In genomic region chr15:28892789-28893610, GRCh38 we compare ENCODE assay signal across 13 cellular contexts. TPM values are rescaled to one million over a fixed set of nuclear protein-coding genes. Genes with fewer than 3 reads are reported as not detected.
A peak's percentile ranks its signal among the peaks of the same experiment; 100 is the strongest.
DNase-seq lines count a peak whose midpoint lies in the region; ATAC-seq and TF ChIP-seq lines count a peak whose summit lies in the region.
"Had no signal": no experiment of that assay in that cellular context is flagged by ENCODE, and none has a peak within 500 bp of the region (broad histone marks: within the 10 kb centered on the region; RNA-seq: fewer than 3 reads in every experiment).

No MANE protein-coding gene starts in this region.

- DNase-seq in CD4-positive, CD25-positive, alpha-beta regulatory T cell, result no peak
- DNase-seq in ELF-1 (ENCODE audit: low read depth, low spot score) (peak; percentile 18), RPMI7951 (ENCODE audit: low read depth) (peak; percentile 69), fibroblast of mammary gland (ENCODE audit: low read depth) (peak; percentile 67)
- DNase-seq: activated B cell treated with CpG ODN at 0.5 μM for 24 hours; activated T-cell treated with anti-CD3 and anti-CD28 coated beads, Interleukin-2, amount 50 U/mL, for 48 hours; central memory CD4-positive, alpha-beta T cell; COR-L47; erythroblast; right cardiac atrium had no signal

- no peak overlapping the region for H3K4me3 ChIP-seq in CD4-positive, CD25-positive, alpha-beta regulatory T cell (ENCODE audit: low read depth, low read length)
- H3K4me3 ChIP-seq in fibroblast of mammary gland (ENCODE audit: control insufficient read depth, low read depth, low read length), result no peak overlapping the region

- H3K4me1 ChIP-seq in CD4-positive, CD25-positive, alpha-beta regulatory T cell (ENCODE audit: control insufficient read depth, insufficient read depth, low read length, poor library complexity, severe bottlenecking), result peaks cover 24% of the 10 kb centered on the region

- H3K36me3 Mint-ChIP-seq in CD4-positive, CD25-positive, alpha-beta regulatory T cell, result no peaks in the 10 kb centered on the region

- H3K27me3 ChIP-seq in CD4-positive, CD25-positive, alpha-beta regulatory T cell (ENCODE audit: control insufficient read depth, insufficient read depth, low read length), result no peaks in the 10 kb centered on the region

- ATAC-seq in CD4-positive, CD25-positive, alpha-beta regulatory T cell (ENCODE audit: low read depth in 2 of 2), result no peak
- ATAC-seq in GM21367 (IDR thresholded peaks at IDR 0.05; ENCODE audit: unreplicated experiment), result no peak
- no peak for ATAC-seq in HG03108 (IDR thresholded peaks at IDR 0.05; ENCODE audit: unreplicated experiment)
- no peak for ATAC-seq in GM21515 (IDR thresholded peaks at IDR 0.05; ENCODE audit: unreplicated experiment)
- ATAC-seq: right cardiac atrium had no signal

- peaks cover 4 to 76% (median 24%) of the 10 kb centered on the region in 4 donors for H3K4me1 Mint-ChIP-seq in CD4-positive, CD25-positive, alpha-beta regulatory T cell
- H3K4me1 Mint-ChIP-seq: activated B cell treated with CpG ODN at 0.5 μM for 24 hours had no signal

- H3K36me3 ChIP-seq in CD4-positive, CD25-positive, alpha-beta regulatory T cell (ENCODE audit: control insufficient read depth, insufficient read depth, low read length), result no peaks in the 10 kb centered on the region

- no peak overlapping the region for H3K27ac ChIP-seq in CD4-positive, CD25-positive, alpha-beta regulatory T cell (ENCODE audit: insufficient read depth, low read length, poor library complexity, severe bottlenecking)

- TF ChIP-seq CTCF in fibroblast of mammary gland (conservative IDR thresholded peaks at IDR 0.05; ENCODE audit: control insufficient read depth, insufficient read depth, low read depth, low read length), result no peak

- peaks cover 0 to 2% (median 0%) of the 10 kb centered on the region in 7 donors for H3K9me3 Mint-ChIP-seq in CD4-positive, CD25-positive, alpha-beta regulatory T cell
- H3K9me3 Mint-ChIP-seq: activated B cell treated with CpG ODN at 0.5 μM for 24 hours had no signal

- peak overlapping the region in 2 of 4 donors; percentile 1 to 43 for H3K4me3 Mint-ChIP-seq in CD4-positive, CD25-positive, alpha-beta regulatory T cell
- H3K4me3 Mint-ChIP-seq: activated B cell treated with CpG ODN at 0.5 μM for 24 hours had no signal

- H3K27me3 Mint-ChIP-seq in CD4-positive, CD25-positive, alpha-beta regulatory T cell, result peaks cover 6% of the 10 kb centered on the region

- no peaks in the 10 kb centered on the region for H3K9me3 ChIP-seq in CD4-positive, CD25-positive, alpha-beta regulatory T cell (ENCODE audit: control insufficient read depth in 2 of 2, low read length in 2 of 2)

- peak overlapping the region; percentile 24 to 81 (median 61) for H3K27ac Mint-ChIP-seq in CD4-positive, CD25-positive, alpha-beta regulatory T cell
- H3K27ac Mint-ChIP-seq: activated B cell treated with CpG ODN at 0.5 μM for 24 hours had no signal

RNA-seq across cellular contexts. Expression of gene APBA2, which starts 7.2 kb away (rescaled TPM):
- 13.9 TPM for total RNA-seq in CD4-positive, CD25-positive, alpha-beta regulatory T cell
- 10 to 100 TPM in 2 of 4 donors, 1 to 10 TPM in 2; 8.6 to 24.2 (median 15.5) TPM for polyA plus RNA-seq in CD4-positive, CD25-positive, alpha-beta regulatory T cell
- total RNA-seq in RPMI7951 (2014; rRNA removed; shearing (Covaris generic)), result 4.2 and 6.2 TPM in 2 replicates
- total RNA-seq: activated B cell treated with CpG ODN at 0.5 μM for 24 hours had no signal

RNA-seq across cellular contexts. Expression of gene GOLGA6L7, which starts 44.6 kb away (rescaled TPM):
- total RNA-seq in CD4-positive, CD25-positive, alpha-beta regulatory T cell, result not detected
- polyA plus RNA-seq in CD4-positive, CD25-positive, alpha-beta regulatory T cell, result not detected
- total RNA-seq in RPMI7951 (2014; rRNA removed; shearing (Covaris generic)), result not detected in 2 replicates
- total RNA-seq: activated B cell treated with CpG ODN at 0.5 μM for 24 hours, right cardiac atrium had no signal
- polyA plus RNA-seq: right cardiac atrium had no signal

Comparison
In these comparisons a context has a peak if more than half of its experiments do, and no peak if none do; other contexts are left out.
1. DNase-seq: peak in ELF-1 (single experiment), RPMI7951 (single experiment) and fibroblast of mammary gland (single experiment); none in CD4-positive, CD25-positive, alpha-beta regulatory T cell (0 of 3).